ENCODE assay signal across 10 cellular contexts in the genomic region with DNA sequence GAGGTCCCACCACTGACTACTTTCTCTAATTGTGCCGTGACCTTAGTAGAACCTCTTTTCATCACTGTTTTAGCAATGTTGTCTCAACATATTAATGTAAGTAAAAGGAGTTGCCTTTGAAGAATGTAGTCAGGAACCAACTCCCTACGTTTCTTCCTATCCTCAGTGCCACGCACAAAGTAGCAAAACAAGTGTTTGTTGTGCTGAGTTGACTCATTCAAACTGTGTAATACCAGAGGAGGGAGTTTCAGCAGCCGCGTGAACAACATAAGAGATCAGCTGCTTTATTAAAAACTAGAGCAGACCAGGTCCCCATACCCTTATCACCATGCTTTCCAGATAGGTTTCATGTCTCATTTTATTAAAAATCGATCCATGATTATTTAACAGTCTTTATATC. TPM values are rescaled to one million over a fixed set of nuclear protein-coding genes. Genes with fewer than 3 reads are reported as not detected.
"Had no signal": no experiment of that assay in that cellular context is flagged by ENCODE, and none has a peak within 500 bp of the region (broad histone marks: within the 10 kb centered on the region; RNA-seq: fewer than 3 reads in every experiment).

No MANE protein-coding gene starts in this region.

- H3K9me3 ChIP-seq: HAP-1 had no signal

- H3K4me3 ChIP-seq: GM23248, HAP-1 had no signal

- H3K4me1 ChIP-seq: HAP-1 had no signal

- H3K27ac ChIP-seq: GM23248, HL-60 had no signal

- ATAC-seq: HCT116, HepG2 had no signal

- DNase-seq: GM23248, GOT3, H7, HFFc6 had no signal

- H3K36me3 ChIP-seq: HAP-1 had no signal

- H3K4me3 Mint-ChIP-seq: HFFc6 had no signal

RNA-seq across cellular contexts. Expression of gene PLBD1, which starts 19.1 kb away (rescaled TPM):
- total RNA-seq: H4, HepG2, HFFc6, HT1080 had no signal
